1 cellular context compared by ENCODE assay signal in the genomic region with DNA sequence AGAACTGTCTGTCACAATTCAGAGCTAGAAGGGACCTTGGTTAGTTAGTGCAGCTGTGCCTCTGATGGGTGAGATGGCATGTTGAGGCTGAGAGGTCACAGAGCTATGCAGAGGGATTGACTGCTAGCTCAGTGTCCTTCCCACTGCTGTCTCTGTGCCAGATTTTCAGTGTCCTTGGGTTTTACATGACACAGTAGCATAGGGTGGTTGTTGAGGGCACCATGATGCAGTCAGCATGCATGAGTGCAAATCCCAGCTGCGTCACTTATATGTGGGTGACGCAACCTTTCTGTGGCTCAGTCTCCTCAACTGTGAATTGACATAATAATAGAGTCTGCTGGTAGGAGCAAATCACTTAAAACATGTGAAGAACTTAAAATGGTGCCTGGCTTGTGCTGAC.
TF ChIP-seq lines count a peak whose summit lies in the region.

No MANE protein-coding gene starts in this region.

TF ChIP-seq in GM12878, 131 proteins besides CTCF, POLR2A, EP300 and RAD21:
- TF ChIP-seq IKZF2 (IDR thresholded peaks at IDR 0.05) = no peak
- no peak for TF ChIP-seq ZNF24 (IDR thresholded peaks at IDR 0.05)
- TF ChIP-seq STAT3 (IDR thresholded peaks at IDR 0.05; ENCODE audit: low read depth, low read length) = no peak
- no peak for TF ChIP-seq SMAD5 (IDR thresholded peaks at IDR 0.05; ENCODE audit: low read depth)
- TF ChIP-seq SUPT20H (IDR thresholded peaks at IDR 0.05; ENCODE audit: borderline replicate concordance, control insufficient read depth, low read depth, low read length) = no peak
- no peak for TF ChIP-seq WRNIP1 (IDR thresholded peaks at IDR 0.05; ENCODE audit: borderline replicate concordance, low read depth, low read length)
- no peak for TF ChIP-seq IRF4 (IDR thresholded peaks at IDR 0.05; ENCODE audit: low read depth, low read length)
- TF ChIP-seq MLLT1 (IDR thresholded peaks at IDR 0.05) = no peak
- TF ChIP-seq, protein P1, sequence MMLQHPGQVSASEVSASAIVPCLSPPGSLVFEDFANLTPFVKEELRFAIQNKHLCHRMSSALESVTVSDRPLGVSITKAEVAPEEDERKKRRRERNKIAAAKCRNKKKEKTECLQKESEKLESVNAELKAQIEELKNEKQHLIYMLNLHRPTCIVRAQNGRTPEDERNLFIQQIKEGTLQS (IDR thresholded peaks at IDR 0.05; ENCODE audit: borderline replicate concordance, extremely low read depth, low read depth, low read length) = no peak
- no peak for TF ChIP-seq PKNOX1 (IDR thresholded peaks at IDR 0.05)
- TF ChIP-seq USF2 (IDR thresholded peaks at IDR 0.05; ENCODE audit: borderline replicate concordance, low read depth, low read length) = no peak
- no peak for TF ChIP-seq SKIL (IDR thresholded peaks at IDR 0.05; ENCODE audit: low read depth, poor library complexity, severe bottlenecking)
- no peak for TF ChIP-seq JUND (IDR thresholded peaks at IDR 0.05; ENCODE audit: low read depth, low read length)
- TF ChIP-seq EGR1 (IDR thresholded peaks at IDR 0.05; ENCODE audit: borderline replicate concordance in 1 of 2, low read depth in 2 of 2, low read length in 2 of 2) = no peak
- no peak for TF ChIP-seq NBN (IDR thresholded peaks at IDR 0.05)
- TF ChIP-seq ZNF207 (IDR thresholded peaks at IDR 0.05; ENCODE audit: borderline replicate concordance) = no peak
- TF ChIP-seq USF1 (IDR thresholded peaks at IDR 0.05; ENCODE audit: borderline replicate concordance, extremely low read length, insufficient read depth, low read depth, low read length) = no peak
- no peak for TF ChIP-seq ATF7 (IDR thresholded peaks at IDR 0.05; ENCODE audit: low read depth)
